In genomic region chr13:41960195-41960699, GRCh38 we compare ENCODE assay signal across 7 cellular contexts. TPM values are rescaled to one million over a fixed set of nuclear protein-coding genes. Genes with fewer than 3 reads are reported as not detected.
A peak's percentile ranks its signal among the peaks of the same experiment; 100 is the strongest.
DNase-seq lines count a peak whose midpoint lies in the region; ATAC-seq and TF ChIP-seq lines count a peak whose summit lies in the region.

No MANE protein-coding gene starts in this region.

- DNase-seq in HEK293T (ENCODE audit: extremely low spot score) (peak; percentile 41), NT2/D1 (ENCODE audit: low read depth, low spot score) (no peak), lung microvascular endothelial cell (ENCODE audit: low read depth in 2 of 2) (peak; percentile 3 to 15), vagina (ENCODE audit: extremely low spot score in 2 of 2) (no peak)

- H3K36me3 ChIP-seq in NT2/D1 (ENCODE audit: insufficient read depth, insufficient read length, low read length) (no peaks in the 10 kb centered on the region), duodenal mucosa (ENCODE audit: control insufficient read depth in 1 of 2, insufficient read depth in 2 of 2, low read length in 2 of 2) (no peaks in the 10 kb centered on the region), vagina (no peaks in the 10 kb centered on the region)

- peak overlapping the region; percentile 93 for H3K9ac ChIP-seq in NT2/D1 (ENCODE audit: insufficient read length, low read depth)
- peak overlapping the region; percentile 70 to 73 for H3K9ac ChIP-seq in duodenal mucosa (ENCODE audit: low read depth in 1 of 2, low read length in 2 of 2)

- no peak for ATAC-seq in GM18517 (IDR thresholded peaks at IDR 0.05; ENCODE audit: unreplicated experiment)

- POLR2A ChIA-PET in HEK293T (lab: Yijun Ruan, JAX), result interaction anchor here (0.9 to 1.7 kb wide), 6 partner anchors 8 to 548 kb away, joined by 3 to 6 read pairs (median 5); no protein-coding TSS in a partner anchor

- peak overlapping the region; percentile 39 for H3K27ac ChIP-seq in duodenal mucosa (ENCODE audit: low read depth, low read length)
- peak overlapping the region; percentile 79 for H3K27ac ChIP-seq in vagina

- no peaks in the 10 kb centered on the region for H3K4me1 ChIP-seq in NT2/D1 (ENCODE audit: insufficient read depth, insufficient read length)
- H3K4me1 ChIP-seq in duodenal mucosa (ENCODE audit: control insufficient read depth in 1 of 2, insufficient read depth in 2 of 2, low read length in 2 of 2), result peaks cover 12 to 13% of the 10 kb centered on the region in 2 donors
- H3K4me1 ChIP-seq in vagina, result peaks cover 12% of the 10 kb centered on the region

- H3K4me3 ChIP-seq in GM12875 (ENCODE audit: low read depth, low read length) (peak overlapping the region; percentile 83), NT2/D1 (ENCODE audit: insufficient read length, low read depth) (peak overlapping the region; percentile 82), duodenal mucosa (ENCODE audit: low read depth in 1 of 2, low read length in 2 of 2) (peak overlapping the region; percentile 76 to 83), vagina (peak overlapping the region; percentile 80 to 88)

- H3K27me3 ChIP-seq in NT2/D1 (ENCODE audit: insufficient read depth, insufficient read length) (no peaks in the 10 kb centered on the region), duodenal mucosa (ENCODE audit: control insufficient read depth in 1 of 2, insufficient read depth in 2 of 2, low read length in 2 of 2) (no peaks in the 10 kb centered on the region), vagina (no peaks in the 10 kb centered on the region)

- CTCF ChIA-PET in HEK293T (lab: Yijun Ruan, JAX), result interaction anchor here (0.6 kb wide), 1 partner anchor 69 kb away, joined by 3 read pairs; no protein-coding TSS in a partner anchor

- H3K9me3 ChIP-seq in NT2/D1 (ENCODE audit: insufficient read depth, low read length) (no peaks in the 10 kb centered on the region), duodenal mucosa (ENCODE audit: control insufficient read depth in 1 of 2, low read length in 2 of 2) (no peaks in the 10 kb centered on the region), vagina (no peaks in the 10 kb centered on the region)

- intact Hi-C loops in vagina (cut with DNase I), result no loop called here

- TF ChIP-seq POLR2A in vagina (IDR thresholded peaks at IDR 0.05), result no peak

- TF ChIP-seq CTCF in GM12875 (IDR thresholded peaks at IDR 0.05; ENCODE audit: borderline replicate concordance, insufficient read depth, low read depth, low read length) (no peak), vagina (IDR thresholded peaks at IDR 0.05) (no peak)

TF ChIP-seq in HEK293T, 16 proteins besides CTCF, POLR2A, EP300 and RAD21:
- TF ChIP-seq BHLHE40 (IDR thresholded peaks at IDR 0.05; ENCODE audit: borderline replicate concordance), result no peak
- no peak for TF ChIP-seq FOXK2 (IDR thresholded peaks at IDR 0.05)
- no peak for TF ChIP-seq HDGF (IDR thresholded peaks at IDR 0.05; ENCODE audit: borderline replicate concordance)
- no peak for TF ChIP-seq L3MBTL2 (conservative IDR thresholded peaks at IDR 0.05)
- TF ChIP-seq TARDBP (IDR thresholded peaks at IDR 0.05), result no peak
- TF ChIP-seq ZNF384 (IDR thresholded peaks at IDR 0.05), result no peak
- no peak for TF ChIP-seq LEF1 (IDR thresholded peaks at IDR 0.05; ENCODE audit: borderline replicate concordance)
- TF ChIP-seq NFRKB (IDR thresholded peaks at IDR 0.05), result no peak
- no peak for TF ChIP-seq SUZ12 (IDR thresholded peaks at IDR 0.05)
- TF ChIP-seq ELF4 (IDR thresholded peaks at IDR 0.05), result no peak
- TF ChIP-seq FOXM1 (IDR thresholded peaks at IDR 0.05; ENCODE audit: borderline replicate concordance), result 0 out of 2 replicates have a peak, but pooled peaks have one; percentile 11
- TF ChIP-seq CTBP1 (IDR thresholded peaks at IDR 0.05; ENCODE audit: borderline replicate concordance), result no peak
- no peak for TF ChIP-seq ARNT (IDR thresholded peaks at IDR 0.05)
- TF ChIP-seq SP1 (IDR thresholded peaks at IDR 0.05), result no peak
- TF ChIP-seq PKNOX1 (IDR thresholded peaks at IDR 0.05), result peak; percentile 54
- TF ChIP-seq FOXA1 (IDR thresholded peaks at IDR 0.05), result no peak

RNA-seq across cellular contexts. Expression of gene VWA8, which starts 0.7 kb away (rescaled TPM):
- total RNA-seq in lung microvascular endothelial cell (5.2 and 5.4 TPM in 2 replicates), vagina (33.4 TPM)

Comparison
In these comparisons a context has a peak if more than half of its experiments do, and no peak if none do; other contexts are left out.
1. DNase-seq: peak in HEK293T (single experiment) and lung microvascular endothelial cell (2 of 2); none in NT2/D1 (single experiment) and vagina (0 of 2).
2. Peak in every context shown above with its lines, with median percentiles within 50 percentile points of each other: H3K4me3 ChIP-seq.